ENCODE assay signal across 19 cellular contexts in genomic region chr19:55687281-55688172, GRCh38. TPM values are rescaled to one million over a fixed set of nuclear protein-coding genes. Genes with fewer than 3 reads are reported as not detected.
A peak's percentile ranks its signal among the peaks of the same experiment; 100 is the strongest.
DNase-seq lines count a peak whose midpoint lies in the region; ATAC-seq and TF ChIP-seq lines count a peak whose summit lies in the region.
"Had no signal": no experiment of that assay in that cellular context is flagged by ENCODE, and none has a peak within 500 bp of the region (broad histone marks: within the 10 kb centered on the region; RNA-seq: fewer than 3 reads in every experiment).

No MANE protein-coding gene starts in this region.

- peak overlapping the region in 1 of 8 donors; percentile 40 for H3K4me3 Mint-ChIP-seq in naive B cell
- H3K4me3 Mint-ChIP-seq: activated naive CD4-positive, alpha-beta T cell treated with anti-CD3 and anti-CD28 coated beads for 36 hours; CD8-positive, alpha-beta T cell had no signal

- no peaks in the 10 kb centered on the region for H3K9me3 ChIP-seq in heart right ventricle
- no peaks in the 10 kb centered on the region for H3K9me3 ChIP-seq in left ventricle myocardium inferior (replicated peaks)
- H3K9me3 ChIP-seq: SK-N-SH, thoracic aorta had no signal

- ATAC-seq in Right ventricle myocardium superior (ENCODE audit: poor library complexity) (no peak), heart right ventricle (no peak), naive B cell (ENCODE audit: low read depth in 2 of 2) (no peak), GM18502 (IDR thresholded peaks at IDR 0.05; ENCODE audit: poor library complexity, unreplicated experiment) (no peak), HG03354 (IDR thresholded peaks at IDR 0.05; ENCODE audit: poor library complexity, severe bottlenecking, unreplicated experiment) (no peak)
- ATAC-seq: CD8-positive, alpha-beta T cell had no signal

- peak; percentile 26 for DNase-seq in Right ventricle myocardium superior
- no peak for DNase-seq in heart right ventricle
- peak; percentile 13 for DNase-seq in left ventricle myocardium inferior
- no peak for DNase-seq in naive B cell
- DNase-seq in NCI-H2107 (lab: John Stamatoyannopoulos, UW) = no peak
- DNase-seq in inferior parietal cortex (ENCODE audit: extremely low spot score) = no peak
- DNase-seq: ACHN; activated CD4-positive, alpha-beta T cell treated with anti-CD3 and anti-CD28 coated beads for 48 hours; activated naive CD4-positive, alpha-beta T cell treated with anti-CD3 and anti-CD28 coated beads for 36 hours; CD8-positive, alpha-beta T cell; DMS79; foreskin fibroblast; NCI-H1417; NCI-H82; SK-N-SH had no signal

- H3K4me3 ChIP-seq in heart right ventricle (no peak overlapping the region), left ventricle myocardium inferior (no peak overlapping the region)
- H3K4me3 ChIP-seq: thoracic aorta had no signal

- peak overlapping the region in 4 of 6 donors; percentile 22 to 79 (median 69) for H3K27ac Mint-ChIP-seq in naive B cell
- H3K27ac Mint-ChIP-seq: activated naive CD4-positive, alpha-beta T cell treated with anti-CD3 and anti-CD28 coated beads for 36 hours; CD8-positive, alpha-beta T cell; progenitor cell of endocrine pancreas had no signal

- TF ChIP-seq CTCF in heart right ventricle (IDR thresholded peaks at IDR 0.05) (no peak), left ventricle myocardium inferior (IDR thresholded peaks at IDR 0.05; ENCODE audit: borderline replicate concordance) (no peak)

- intact Hi-C loops in Right ventricle myocardium superior (cut with DNase I) (no loop called here), heart right ventricle (cut with DNase I) (no loop called here), left ventricle myocardium inferior (cut with micrococcal nuclease) (no loop called here)

- H3K4me1 Mint-ChIP-seq in naive B cell = peaks cover 25 to 39% (median 36%) of the 10 kb centered on the region in 3 donors

- peaks cover 0 to 26% (median 0%) of the 10 kb centered on the region in 9 donors for H3K4me1 ChIP-seq in heart right ventricle
- H3K4me1 ChIP-seq in left ventricle myocardium inferior = peaks cover 36% of the 10 kb centered on the region

- H3K27me3 Mint-ChIP-seq in naive B cell = no peaks in the 10 kb centered on the region
- H3K27me3 Mint-ChIP-seq: progenitor cell of endocrine pancreas had no signal

- H3K9me3 Mint-ChIP-seq in naive B cell = no peaks in the 10 kb centered on the region
- H3K9me3 Mint-ChIP-seq: activated naive CD4-positive, alpha-beta T cell treated with anti-CD3 and anti-CD28 coated beads for 36 hours; CD8-positive, alpha-beta T cell had no signal

- 90 to 95% methylated on average over 22 of the region's 22 CpGs for WGBS in heart right ventricle, 2 donors

- H3K27ac ChIP-seq in heart right ventricle = no peak overlapping the region
- no peak overlapping the region for H3K27ac ChIP-seq in left ventricle myocardium inferior (replicated peaks)
- H3K27ac ChIP-seq: thoracic aorta had no signal

- H3K36me3 Mint-ChIP-seq in naive B cell = peaks cover 0 to 4% of the 10 kb centered on the region in 2 donors

- peaks cover 0 to 99% (median 48%) of the 10 kb centered on the region in 9 donors for H3K36me3 ChIP-seq in heart right ventricle
- H3K36me3 ChIP-seq in left ventricle myocardium inferior = peaks cover 93% of the 10 kb centered on the region

- H3K27me3 ChIP-seq in heart right ventricle = no peaks in the 10 kb centered on the region
- H3K27me3 ChIP-seq in left ventricle myocardium inferior (ENCODE audit: low read depth) = no peaks in the 10 kb centered on the region

RNA-seq across cellular contexts. Expression of gene EPN1, which starts 12.5 kb away (rescaled TPM):
- total RNA-seq in Right ventricle myocardium superior (223 TPM), heart right ventricle (100 to 1,000 TPM; 127 to 305 (median 140) TPM), left ventricle myocardium inferior (205 TPM)
- polyA plus RNA-seq in heart right ventricle (100 to 1,000 TPM; 134 to 140 TPM), naive B cell (ENCODE audit: low read depth in 6 of 6) (10 to 100 TPM in 5 of 6 donors, 1 to 10 TPM in 1; 1.0 to 28.9 (median 13.8) TPM)

RNA-seq across cellular contexts. Expression of gene U2AF2, which starts 32.7 kb away (rescaled TPM):
- total RNA-seq in Right ventricle myocardium superior (75.1 TPM), heart right ventricle (100 to 1,000 TPM in 1 of 10 donors, 10 to 100 TPM in 9; 64.1 to 100 (median 72.9) TPM), left ventricle myocardium inferior (74.0 TPM)
- polyA plus RNA-seq in heart right ventricle (10 to 100 TPM; 75.5 to 90.2 TPM), naive B cell (ENCODE audit: low read depth in 6 of 6) (10 to 100 TPM in 3 of 6 donors, 1 to 10 TPM in 3; 3.2 to 13.7 (median 9.3) TPM)

RNA-seq across cellular contexts. Expression of gene CCDC106, which starts 39.5 kb away (rescaled TPM):
- 20.5 TPM for total RNA-seq in Right ventricle myocardium superior
- total RNA-seq in heart right ventricle = 10 to 100 TPM; 12.1 to 20.0 (median 13.3) TPM
- polyA plus RNA-seq in heart right ventricle = 10 to 100 TPM; 15.3 to 29.6 TPM
- total RNA-seq in left ventricle myocardium inferior = 14.6 TPM
- polyA plus RNA-seq in naive B cell (ENCODE audit: low read depth in 6 of 6) = 10 to 100 TPM in 3 of 6 donors, 1 to 10 TPM in 3; 8.1 to 13.0 (median 9.7) TPM

RNA-seq across cellular contexts. Expression of gene ZNF581, which starts 44.1 kb away (rescaled TPM):
- total RNA-seq in Right ventricle myocardium superior = 7.1 TPM
- 10 to 100 TPM in 1 of 10 donors, 1 to 10 TPM in 9; 4.0 to 15.6 (median 6.5) TPM for total RNA-seq in heart right ventricle
- polyA plus RNA-seq in heart right ventricle = 10 to 100 TPM in 1 of 2 donors, 1 to 10 TPM in 1; 5.6 to 10.8 TPM
- 7.1 TPM for total RNA-seq in left ventricle myocardium inferior
- polyA plus RNA-seq in naive B cell (ENCODE audit: low read depth in 6 of 6) = 10 to 100 TPM; 60.7 to 82.8 (median 65.4) TPM

RNA-seq across cellular contexts. Expression of gene ZNF580, which starts 46.7 kb away (rescaled TPM):
- total RNA-seq in Right ventricle myocardium superior (11.9 TPM), heart right ventricle (10 to 100 TPM; 16.6 to 24.9 (median 21.1) TPM), left ventricle myocardium inferior (11.8 TPM)
- polyA plus RNA-seq in heart right ventricle (10 to 100 TPM; 16.5 to 29.9 TPM), naive B cell (ENCODE audit: low read depth in 6 of 6) (10 to 100 TPM; 28.4 to 54.2 (median 31.5) TPM)

Comparison
In these comparisons a context has a peak if more than half of its experiments do, and no peak if none do; other contexts are left out.
1. DNase-seq: peak in Right ventricle myocardium superior (single experiment) and left ventricle myocardium inferior (single experiment); none in heart right ventricle (0 of 2), naive B cell (single experiment), NCI-H2107 (single experiment) and inferior parietal cortex (single experiment).